Comparison of ENCODE assay signal across 11 cellular contexts in genomic region chr17:68955181-68955841, GRCh38. TPM values are rescaled to one million over a fixed set of nuclear protein-coding genes. Genes with fewer than 3 reads are reported as not detected.
DNase-seq lines count a peak whose midpoint lies in the region; ATAC-seq and TF ChIP-seq lines count a peak whose summit lies in the region.
"Had no signal": no experiment of that assay in that cellular context is flagged by ENCODE, and none has a peak within 500 bp of the region (broad histone marks: within the 10 kb centered on the region; RNA-seq: fewer than 3 reads in every experiment).

A gene with protein sequence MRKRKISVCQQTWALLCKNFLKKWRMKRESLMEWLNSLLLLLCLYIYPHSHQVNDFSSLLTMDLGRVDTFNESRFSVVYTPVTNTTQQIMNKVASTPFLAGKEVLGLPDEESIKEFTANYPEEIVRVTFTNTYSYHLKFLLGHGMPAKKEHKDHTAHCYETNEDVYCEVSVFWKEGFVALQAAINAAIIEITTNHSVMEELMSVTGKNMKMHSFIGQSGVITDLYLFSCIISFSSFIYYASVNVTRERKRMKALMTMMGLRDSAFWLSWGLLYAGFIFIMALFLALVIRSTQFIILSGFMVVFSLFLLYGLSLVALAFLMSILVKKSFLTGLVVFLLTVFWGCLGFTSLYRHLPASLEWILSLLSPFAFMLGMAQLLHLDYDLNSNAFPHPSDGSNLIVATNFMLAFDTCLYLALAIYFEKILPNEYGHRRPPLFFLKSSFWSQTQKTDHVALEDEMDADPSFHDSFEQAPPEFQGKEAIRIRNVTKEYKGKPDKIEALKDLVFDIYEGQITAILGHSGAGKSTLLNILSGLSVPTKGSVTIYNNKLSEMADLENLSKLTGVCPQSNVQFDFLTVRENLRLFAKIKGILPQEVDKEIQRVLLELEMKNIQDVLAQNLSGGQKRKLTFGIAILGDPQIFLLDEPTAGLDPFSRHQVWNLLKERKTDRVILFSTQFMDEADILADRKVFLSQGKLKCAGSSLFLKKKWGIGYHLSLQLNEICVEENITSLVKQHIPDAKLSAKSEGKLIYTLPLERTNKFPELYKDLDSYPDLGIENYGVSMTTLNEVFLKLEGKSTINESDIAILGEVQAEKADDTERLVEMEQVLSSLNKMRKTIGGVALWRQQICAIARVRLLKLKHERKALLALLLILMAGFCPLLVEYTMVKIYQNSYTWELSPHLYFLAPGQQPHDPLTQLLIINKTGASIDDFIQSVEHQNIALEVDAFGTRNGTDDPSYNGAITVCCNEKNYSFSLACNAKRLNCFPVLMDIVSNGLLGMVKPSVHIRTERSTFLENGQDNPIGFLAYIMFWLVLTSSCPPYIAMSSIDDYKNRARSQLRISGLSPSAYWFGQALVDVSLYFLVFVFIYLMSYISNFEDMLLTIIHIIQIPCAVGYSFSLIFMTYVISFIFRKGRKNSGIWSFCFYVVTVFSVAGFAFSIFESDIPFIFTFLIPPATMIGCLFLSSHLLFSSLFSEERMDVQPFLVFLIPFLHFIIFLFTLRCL (N-terminal part only) (minus strand): TSS chr17:68955392. CDS start chr17:68942034, 13,358 bp downstream.

- H3K36me3 ChIP-seq in mucosa of rectum (ENCODE audit: control insufficient read depth in 2 of 2, insufficient read depth in 2 of 2, low read length in 2 of 2), result no peaks in the 10 kb centered on the region
- no peaks in the 10 kb centered on the region for H3K36me3 ChIP-seq in thoracic aorta

- no peak for TF ChIP-seq CTCF in thoracic aorta (IDR thresholded peaks at IDR 0.05)

- H3K9ac ChIP-seq in mucosa of rectum (ENCODE audit: low read depth in 1 of 2, low read length in 2 of 2), result no peak within 1 kb of the TSS

- no peaks in the 10 kb centered on the region for H3K4me1 ChIP-seq in mucosa of rectum (ENCODE audit: control insufficient read depth in 2 of 2, insufficient read depth in 2 of 2, low read length in 2 of 2)
- H3K4me1 ChIP-seq in thoracic aorta (ENCODE audit: control insufficient read depth in 1 of 2, low read depth in 2 of 2), result peaks cover 0 to 3% of the 10 kb centered on the region in 2 donors

- H3K4me3 ChIP-seq in mucosa of rectum (ENCODE audit: low read length in 2 of 2) (peak within 1 kb of the TSS; percentile 4 to 37), thoracic aorta (peak within 1 kb of the TSS; percentile 45)

- ATAC-seq in thoracic aorta (ENCODE audit: insufficient number of reproducible peaks, low FRiP score, low read depth), result no peak

- DNase-seq in SK-MEL-5 (ENCODE audit: low read depth, low spot score) (peak; percentile 92), fibroblast of peridontal ligament (ENCODE audit: extremely low read depth) (peak; percentile 88), thoracic aorta (ENCODE audit: low spot score) (no peak), NCI-H524 (lab: John Stamatoyannopoulos, UW) (no peak), CD1c-positive myeloid dendritic cell (ENCODE audit: extremely low spot score) (no peak)
- no peak for DNase-seq in activated CD4-positive, alpha-beta T cell treated with anti-CD3 and anti-CD28 coated beads for 4 hours
- DNase-seq in activated T-cell treated with anti-CD3 and anti-CD28 coated beads, Interleukin-2, amount 50 U/mL, for 1 hour, result no peak
- DNase-seq: NCI-H1092 treated with DMSO at 0.1 percent for 48 hours, SIG-M5 had no signal

- H3K27ac ChIP-seq in mucosa of rectum (ENCODE audit: low read depth in 2 of 2, low read length in 2 of 2) (no peak within 1 kb of the TSS), thoracic aorta (no peak within 1 kb of the TSS)

- H3K9me3 ChIP-seq in mucosa of rectum (ENCODE audit: control insufficient read depth in 2 of 2, low read length in 2 of 2) (no peaks in the 10 kb centered on the region), thoracic aorta (no peaks in the 10 kb centered on the region)

- in situ Hi-C loops in SK-MEL-5 (cut with HindIII; ENCODE audit: low pct_unique_long_range_greater_than_20kb, low sequenced_read_pairs), result no loop called here

- H3K27me3 ChIP-seq in mucosa of rectum (ENCODE audit: control insufficient read depth in 2 of 2, insufficient read depth in 2 of 2, low read length in 2 of 2), result no peaks in the 10 kb centered on the region
- no peaks in the 10 kb centered on the region for H3K27me3 ChIP-seq in thoracic aorta (replicated peaks; ENCODE audit: insufficient read depth)

RNA-seq across cellular contexts. Expression of the gene that starts here (rescaled TPM):
- total RNA-seq in SK-MEL-5 (2014; rRNA removed; shearing (Covaris generic)), result 30.7 and 33.8 TPM in 2 replicates
- polyA plus RNA-seq in SK-MEL-5 (2015; cell fraction: cytosol; rRNA removed), result 19.2 and 28.9 TPM in 2 replicates
- polyA plus RNA-seq in SK-MEL-5 (2015; cell fraction: nucleus; rRNA removed), result 143 and 165 TPM in 2 replicates
- 10 to 100 TPM; 42.0 to 62.2 TPM for total RNA-seq in thoracic aorta
- total RNA-seq: activated CD8-positive, alpha-beta memory T cell treated with anti-CD3 and anti-CD28 coated beads for 36 hours had no signal

Comparison
In these comparisons a context has a peak if more than half of its experiments do, and no peak if none do; other contexts are left out.
1. DNase-seq: peak in SK-MEL-5 (single experiment) and fibroblast of peridontal ligament (single experiment); none in thoracic aorta (single experiment), activated CD4-positive, alpha-beta T cell treated with anti-CD3 and anti-CD28 coated beads for 4 hours (0 of 2), NCI-H524 (0 of 2), activated T-cell treated with anti-CD3 and anti-CD28 coated beads, Interleukin-2, amount 50 U/mL, for 1 hour (single experiment) and CD1c-positive myeloid dendritic cell (single experiment).